Comparison of ENCODE assay signal across 18 cellular contexts in genomic region chr2:40041983-40042382, GRCh38.
DNase-seq lines count a peak whose midpoint lies in the region; ATAC-seq lines count a peak whose summit lies in the region.
"Had no signal": no experiment of that assay in that cellular context is flagged by ENCODE, and none has a peak within 500 bp of the region (broad histone marks: within the 10 kb centered on the region; RNA-seq: fewer than 3 reads in every experiment).

No MANE protein-coding gene starts in this region.

- no peak for ATAC-seq in HG03469 (IDR thresholded peaks at IDR 0.05; ENCODE audit: unreplicated experiment)
- ATAC-seq: activated CD4-positive, CD25-positive, alpha-beta regulatory T cell treated with anti-CD3 and anti-CD28 coated beads, Interleukin-2, amount 50 U/mL, for 24 hours; natural killer cell; right cardiac atrium had no signal

- in situ Hi-C loops in KBM-7 (cut with MboI; ENCODE audit: low pct_unique_long_range_greater_than_20kb, low sequenced_read_pairs) = no loop called here

- DNase-seq in AG20443 (ENCODE audit: low spot score) (peak; percentile 73), KBM-7 (peak; percentile 88), amniotic epithelial cell (ENCODE audit: low read depth) (peak; percentile 84), hepatic stellate cell (ENCODE audit: low spot score) (peak; percentile 42), retina (no peak), NCI-H2227 treated with DMSO at 0.1 percent for 48 hours (lab: John Stamatoyannopoulos, UW) (no peak), dermis blood vessel endothelial cell (no peak)
- DNase-seq: BE2C; effector memory CD4-positive, alpha-beta T cell; natural killer cell; NCI-H1048; NCI-H345; right cardiac atrium; stimulated activated naive CD4-positive, alpha-beta T cell; T-helper 1 cell; uterus had no signal

Comparison
In these comparisons a context has a peak if more than half of its experiments do, and no peak if none do; other contexts are left out.
1. DNase-seq: peak in AG20443 (single experiment), KBM-7 (single experiment), amniotic epithelial cell (single experiment) and hepatic stellate cell (single experiment); none in retina (single experiment), NCI-H2227 treated with DMSO at 0.1 percent for 48 hours (single experiment) and dermis blood vessel endothelial cell (single experiment).